In the genomic region with DNA sequence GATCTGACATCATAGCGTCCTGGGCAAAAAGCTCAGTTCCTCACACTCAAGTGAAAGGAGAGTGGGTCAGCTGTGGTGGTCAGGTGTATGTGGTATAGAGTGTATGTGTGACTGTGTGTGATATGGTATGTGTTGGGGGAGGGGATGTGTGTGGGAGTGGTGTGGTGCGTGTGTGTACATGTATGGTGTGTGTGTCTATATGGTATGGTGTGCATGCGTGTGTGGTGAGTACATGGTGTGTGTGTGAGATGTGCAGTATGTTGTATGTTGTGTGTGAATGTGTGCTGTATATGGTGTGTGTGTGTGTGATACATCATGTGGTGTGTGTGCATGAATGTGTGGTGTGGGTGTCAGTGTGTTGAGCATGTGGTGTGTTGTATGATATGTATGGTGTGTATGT, we compare ENCODE assay signal across 2 cellular contexts.
TF ChIP-seq lines count a peak whose summit lies in the region.

No MANE protein-coding gene starts in this region.

TF ChIP-seq in HEK293, 187 proteins besides CTCF, POLR2A, EP300 and RAD21:
- 0 out of 2 replicates have a peak, but pooled peaks have one; percentile 13 for TF ChIP-seq ZNF23 (tag by site-specific recombination; IDR thresholded peaks at IDR 0.05; ENCODE audit: borderline replicate concordance)
- TF ChIP-seq, protein P1, sequence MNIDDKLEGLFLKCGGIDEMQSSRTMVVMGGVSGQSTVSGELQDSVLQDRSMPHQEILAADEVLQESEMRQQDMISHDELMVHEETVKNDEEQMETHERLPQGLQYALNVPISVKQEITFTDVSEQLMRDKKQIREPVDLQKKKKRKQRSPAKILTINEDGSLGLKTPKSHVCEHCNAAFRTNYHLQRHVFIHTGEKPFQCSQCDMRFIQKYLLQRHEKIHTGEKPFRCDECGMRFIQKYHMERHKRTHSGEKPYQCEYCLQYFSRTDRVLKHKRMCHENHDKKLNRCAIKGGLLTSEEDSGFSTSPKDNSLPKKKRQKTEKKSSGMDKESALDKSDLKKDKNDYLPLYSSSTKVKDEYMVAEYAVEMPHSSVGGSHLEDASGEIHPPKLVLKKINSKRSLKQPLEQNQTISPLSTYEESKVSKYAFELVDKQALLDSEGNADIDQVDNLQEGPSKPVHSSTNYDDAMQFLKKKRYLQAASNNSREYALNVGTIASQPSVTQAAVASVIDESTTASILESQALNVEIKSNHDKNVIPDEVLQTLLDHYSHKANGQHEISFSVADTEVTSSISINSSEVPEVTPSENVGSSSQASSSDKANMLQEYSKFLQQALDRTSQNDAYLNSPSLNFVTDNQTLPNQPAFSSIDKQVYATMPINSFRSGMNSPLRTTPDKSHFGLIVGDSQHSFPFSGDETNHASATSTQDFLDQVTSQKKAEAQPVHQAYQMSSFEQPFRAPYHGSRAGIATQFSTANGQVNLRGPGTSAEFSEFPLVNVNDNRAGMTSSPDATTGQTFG (tag by site-specific recombination; IDR thresholded peaks at IDR 0.05; ENCODE audit: borderline replicate concordance) = peak; percentile 65; the same call in 1 of the 2 replicates
- no peak for TF ChIP-seq ZNF140 (tag by site-specific recombination; IDR thresholded peaks at IDR 0.05)
- 0 out of 2 replicates have a peak, but pooled peaks have one; percentile 25 for TF ChIP-seq EGR2 (tag by site-specific recombination; IDR thresholded peaks at IDR 0.05; ENCODE audit: low read depth)
- peak; percentile 89; the same call in 1 of the 2 replicates for TF ChIP-seq ZNF311 (tag by site-specific recombination; IDR thresholded peaks at IDR 0.05; ENCODE audit: borderline replicate concordance)

TF ChIP-seq in GM12878, 131 proteins besides CTCF, POLR2A, EP300 and RAD21:
- TF ChIP-seq, protein P2, sequence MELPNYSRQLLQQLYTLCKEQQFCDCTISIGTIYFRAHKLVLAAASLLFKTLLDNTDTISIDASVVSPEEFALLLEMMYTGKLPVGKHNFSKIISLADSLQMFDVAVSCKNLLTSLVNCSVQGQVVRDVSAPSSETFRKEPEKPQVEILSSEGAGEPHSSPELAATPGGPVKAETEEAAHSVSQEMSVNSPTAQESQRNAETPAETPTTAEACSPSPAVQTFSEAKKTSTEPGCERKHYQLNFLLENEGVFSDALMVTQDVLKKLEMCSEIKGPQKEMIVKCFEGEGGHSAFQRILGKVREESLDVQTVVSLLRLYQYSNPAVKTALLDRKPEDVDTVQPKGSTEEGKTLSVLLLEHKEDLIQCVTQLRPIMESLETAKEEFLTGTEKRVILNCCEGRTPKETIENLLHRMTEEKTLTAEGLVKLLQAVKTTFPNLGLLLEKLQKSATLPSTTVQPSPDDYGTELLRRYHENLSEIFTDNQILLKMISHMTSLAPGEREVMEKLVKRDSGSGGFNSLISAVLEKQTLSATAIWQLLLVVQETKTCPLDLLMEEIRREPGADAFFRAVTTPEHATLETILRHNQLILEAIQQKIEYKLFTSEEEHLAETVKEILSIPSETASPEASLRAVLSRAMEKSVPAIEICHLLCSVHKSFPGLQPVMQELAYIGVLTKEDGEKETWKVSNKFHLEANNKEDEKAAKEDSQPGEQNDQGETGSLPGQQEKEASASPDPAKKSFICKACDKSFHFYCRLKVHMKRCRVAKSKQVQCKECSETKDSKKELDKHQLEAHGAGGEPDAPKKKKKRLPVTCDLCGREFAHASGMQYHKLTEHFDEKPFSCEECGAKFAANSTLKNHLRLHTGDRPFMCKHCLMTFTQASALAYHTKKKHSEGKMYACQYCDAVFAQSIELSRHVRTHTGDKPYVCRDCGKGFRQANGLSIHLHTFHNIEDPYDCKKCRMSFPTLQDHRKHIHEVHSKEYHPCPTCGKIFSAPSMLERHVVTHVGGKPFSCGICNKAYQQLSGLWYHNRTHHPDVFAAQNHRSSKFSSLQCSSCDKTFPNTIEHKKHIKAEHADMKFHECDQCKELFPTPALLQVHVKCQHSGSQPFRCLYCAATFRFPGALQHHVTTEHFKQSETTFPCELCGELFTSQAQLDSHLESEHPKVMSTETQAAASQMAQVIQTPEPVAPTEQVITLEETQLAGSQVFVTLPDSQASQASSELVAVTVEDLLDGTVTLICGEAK (IDR thresholded peaks at IDR 0.05; ENCODE audit: borderline replicate concordance) = no peak
- TF ChIP-seq NR2C2 (IDR thresholded peaks at IDR 0.05; ENCODE audit: borderline replicate concordance, control insufficient read depth, insufficient read length, low read depth) = peak; percentile 18
